1 cellular context compared by ENCODE assay signal in the genomic region with DNA sequence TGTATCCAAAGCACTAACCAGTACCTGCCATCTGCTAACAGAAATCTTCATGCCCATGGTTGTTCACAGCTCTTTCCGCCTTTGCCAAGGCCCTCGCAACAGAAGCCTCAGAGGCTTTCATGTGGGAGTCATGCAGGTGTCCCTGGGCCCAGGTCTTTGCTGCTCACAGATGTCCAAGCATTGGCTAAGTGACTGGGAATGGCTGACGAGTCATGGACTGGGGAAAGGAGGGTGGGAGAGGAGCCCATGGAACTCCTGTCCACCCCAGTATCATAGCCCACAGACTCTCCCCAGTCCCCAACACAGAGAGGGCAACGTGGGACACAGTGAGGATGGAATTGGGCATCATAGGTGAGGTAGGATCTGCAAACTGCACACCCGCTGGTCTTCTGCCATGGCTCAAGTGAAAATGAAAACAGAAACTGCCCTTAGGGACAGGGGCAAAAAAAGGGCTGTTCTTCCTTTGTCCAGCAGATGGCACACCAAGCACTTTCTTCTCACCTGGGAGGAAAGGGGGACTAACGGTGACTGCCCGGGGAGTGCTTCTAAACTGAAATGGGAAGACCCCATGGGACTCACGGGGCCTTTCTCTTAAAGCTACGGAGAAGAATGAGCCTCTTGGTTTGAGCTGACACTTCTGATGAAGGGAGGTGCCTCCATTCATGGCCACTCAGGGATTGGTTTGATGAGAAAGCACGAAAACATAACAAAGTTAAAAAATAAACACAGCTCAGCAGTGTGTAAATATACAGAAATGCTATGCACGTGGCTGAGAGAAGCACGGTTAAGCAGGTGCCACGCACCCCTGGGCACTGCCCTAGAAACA.
A peak's percentile ranks its signal among the peaks of the same experiment; 100 is the strongest.
TF ChIP-seq lines count a peak whose summit lies in the region.

No MANE protein-coding gene starts in this region.

TF ChIP-seq in K562, 482 proteins besides CTCF, POLR2A, EP300 and RAD21:
- TF ChIP-seq NR2C1 (IDR thresholded peaks at IDR 0.05) (no peak), NR2C1 (tag; IDR thresholded peaks at IDR 0.05) (no peak), TEAD1 (CRISPR knock-in tag; IDR thresholded peaks at IDR 0.05) (0 out of 4 replicates have a peak, but pooled peaks of 1 of the 2 experiments have one; percentile 36), IRF9 (tag; IDR thresholded peaks at IDR 0.05) (no peak), SPI1 (IDR thresholded peaks at IDR 0.05; ENCODE audit: borderline replicate concordance, low read depth, low read length) (no peak), ZNF695 (CRISPR knock-in tag; IDR thresholded peaks at IDR 0.05) (no peak), CTBP1 (IDR thresholded peaks at IDR 0.05; ENCODE audit: borderline replicate concordance) (0 out of 2 replicates have a peak, but pooled peaks have one; percentile 16), POLR2H (tag; IDR thresholded peaks at IDR 0.05; ENCODE audit: low read depth) (no peak), ZNF583 (CRISPR knock-in tag; IDR thresholded peaks at IDR 0.05) (no peak), FOSL1 (tag; conservative IDR thresholded peaks at IDR 0.05) (no peak), MIER1 (IDR thresholded peaks at IDR 0.05; ENCODE audit: low read depth) (no peak), HMGN3 (IDR thresholded peaks at IDR 0.05; ENCODE audit: borderline replicate concordance, extremely low read depth, insufficient read length, low read depth, low read length) (no peak), ZNF239 (CRISPR knock-in tag; IDR thresholded peaks at IDR 0.05) (no peak), TCF3 (CRISPR knock-in tag; IDR thresholded peaks at IDR 0.05) (no peak), SMC3 (conservative IDR thresholded peaks at IDR 0.05; ENCODE audit: insufficient read depth, low read depth, low read length) (peak; percentile 59), ZNF224 (CRISPR knock-in tag; IDR thresholded peaks at IDR 0.05) (no peak), SIN3A (IDR thresholded peaks at IDR 0.05; ENCODE audit: borderline replicate concordance in 2 of 2, control insufficient read depth in 1 of 2, low read depth in 2 of 2, low read length in 2 of 2) (no peak), PTTG1 (tag; IDR thresholded peaks at IDR 0.05; ENCODE audit: low read depth) (no peak), THRB (CRISPR knock-in tag; conservative IDR thresholded peaks at IDR 0.05) (no peak), ZNF212 (CRISPR knock-in tag; IDR thresholded peaks at IDR 0.05) (no peak), GTF2F1 (IDR thresholded peaks at IDR 0.05; ENCODE audit: low read depth, low read length) (no peak), HNRNPUL1 (IDR thresholded peaks at IDR 0.05; ENCODE audit: low read length) (no peak), ZNF785 (CRISPR knock-in tag; IDR thresholded peaks at IDR 0.05) (no peak), GATAD2B (IDR thresholded peaks at IDR 0.05; ENCODE audit: borderline replicate concordance) (no peak), GTF2E2 (tag; IDR thresholded peaks at IDR 0.05) (no peak), CREBBP (IDR thresholded peaks at IDR 0.05; ENCODE audit: low read depth, low read length) (no peak), ZNF316 (IDR thresholded peaks at IDR 0.05) (no peak), HMG20A (CRISPR knock-in tag; conservative IDR thresholded peaks at IDR 0.05) (no peak), SMAD3 (CRISPR knock-in tag; conservative IDR thresholded peaks at IDR 0.05) (no peak), E4F1 (CRISPR knock-in tag; IDR thresholded peaks at IDR 0.05; ENCODE audit: borderline replicate concordance) (no peak), CAMTA2 (CRISPR knock-in tag; conservative IDR thresholded peaks at IDR 0.05) (no peak), ZNF561 (CRISPR knock-in tag; conservative IDR thresholded peaks at IDR 0.05) (no peak)
- TF ChIP-seq, protein P1, sequence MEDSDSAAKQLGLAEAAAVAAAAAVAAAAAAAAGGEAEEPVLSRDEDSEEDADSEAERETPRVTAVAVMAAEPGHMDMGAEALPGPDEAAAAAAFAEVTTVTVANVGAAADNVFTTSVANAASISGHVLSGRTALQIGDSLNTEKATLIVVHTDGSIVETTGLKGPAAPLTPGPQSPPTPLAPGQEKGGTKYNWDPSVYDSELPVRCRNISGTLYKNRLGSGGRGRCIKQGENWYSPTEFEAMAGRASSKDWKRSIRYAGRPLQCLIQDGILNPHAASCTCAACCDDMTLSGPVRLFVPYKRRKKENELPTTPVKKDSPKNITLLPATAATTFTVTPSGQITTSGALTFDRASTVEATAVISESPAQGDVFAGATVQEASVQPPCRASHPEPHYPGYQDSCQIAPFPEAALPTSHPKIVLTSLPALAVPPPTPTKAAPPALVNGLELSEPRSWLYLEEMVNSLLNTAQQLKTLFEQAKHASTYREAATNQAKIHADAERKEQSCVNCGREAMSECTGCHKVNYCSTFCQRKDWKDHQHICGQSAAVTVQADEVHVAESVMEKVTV (CRISPR knock-in tag; IDR thresholded peaks at IDR 0.05): 0 out of 2 replicates have a peak, but pooled peaks have one; percentile 41
